1 cellular context compared by ENCODE assay signal in the genomic region with DNA sequence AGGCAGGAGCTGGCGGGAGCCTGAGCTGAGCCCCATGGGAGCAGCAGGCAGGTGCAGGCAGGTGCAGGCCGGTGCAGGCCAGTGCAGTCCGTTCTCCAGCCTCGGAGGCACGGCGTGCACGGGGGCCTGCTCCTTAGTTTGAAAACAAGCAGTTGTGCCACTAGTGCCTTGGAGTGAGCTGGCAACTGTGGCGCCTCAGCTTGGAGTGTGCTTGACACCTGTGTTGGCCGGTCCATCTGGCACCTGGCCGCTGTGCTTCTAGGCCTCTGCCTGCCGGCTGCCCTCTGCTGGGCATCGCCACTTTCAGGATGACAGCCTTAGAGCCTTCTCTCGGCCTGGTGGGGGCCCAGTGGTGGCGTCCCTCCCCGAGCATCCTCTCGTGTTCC.
TF ChIP-seq lines count a peak whose summit lies in the region.

No MANE protein-coding gene starts in this region.

TF ChIP-seq in A549, 52 proteins besides CTCF, POLR2A, EP300 and RAD21 (continued from another document):
- TF ChIP-seq RARB (CRISPR knock-in tag; IDR thresholded peaks at IDR 0.05), result no peak
- TF ChIP-seq KDM1A (IDR thresholded peaks at IDR 0.05; ENCODE audit: low read depth), result no peak
- no peak for TF ChIP-seq CHD2 (IDR thresholded peaks at IDR 0.05; ENCODE audit: low read length, partially characterized antibody)
- no peak for TF ChIP-seq MAZ (IDR thresholded peaks at IDR 0.05; ENCODE audit: borderline replicate concordance, low read depth, low read length)
- TF ChIP-seq FOSB (CRISPR knock-in tag; IDR thresholded peaks at IDR 0.05), result no peak
- TF ChIP-seq HOXA7 (CRISPR knock-in tag; IDR thresholded peaks at IDR 0.05), result no peak
- no peak for TF ChIP-seq ZSCAN20 (CRISPR knock-in tag; IDR thresholded peaks at IDR 0.05)
- TF ChIP-seq, protein P1, sequence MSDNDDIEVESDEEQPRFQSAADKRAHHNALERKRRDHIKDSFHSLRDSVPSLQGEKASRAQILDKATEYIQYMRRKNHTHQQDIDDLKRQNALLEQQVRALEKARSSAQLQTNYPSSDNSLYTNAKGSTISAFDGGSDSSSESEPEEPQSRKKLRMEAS (IDR thresholded peaks at IDR 0.05), result no peak
- no peak for TF ChIP-seq HOXB13 (CRISPR knock-in tag; IDR thresholded peaks at IDR 0.05; ENCODE audit: low read depth)
- no peak for TF ChIP-seq MYC (IDR thresholded peaks at IDR 0.05; ENCODE audit: borderline replicate concordance, low read length)
- no peak for TF ChIP-seq FOXS1 (CRISPR knock-in tag; IDR thresholded peaks at IDR 0.05)
TF ChIP-seq in A549: peak in this region for 0.
